In the genomic region with DNA sequence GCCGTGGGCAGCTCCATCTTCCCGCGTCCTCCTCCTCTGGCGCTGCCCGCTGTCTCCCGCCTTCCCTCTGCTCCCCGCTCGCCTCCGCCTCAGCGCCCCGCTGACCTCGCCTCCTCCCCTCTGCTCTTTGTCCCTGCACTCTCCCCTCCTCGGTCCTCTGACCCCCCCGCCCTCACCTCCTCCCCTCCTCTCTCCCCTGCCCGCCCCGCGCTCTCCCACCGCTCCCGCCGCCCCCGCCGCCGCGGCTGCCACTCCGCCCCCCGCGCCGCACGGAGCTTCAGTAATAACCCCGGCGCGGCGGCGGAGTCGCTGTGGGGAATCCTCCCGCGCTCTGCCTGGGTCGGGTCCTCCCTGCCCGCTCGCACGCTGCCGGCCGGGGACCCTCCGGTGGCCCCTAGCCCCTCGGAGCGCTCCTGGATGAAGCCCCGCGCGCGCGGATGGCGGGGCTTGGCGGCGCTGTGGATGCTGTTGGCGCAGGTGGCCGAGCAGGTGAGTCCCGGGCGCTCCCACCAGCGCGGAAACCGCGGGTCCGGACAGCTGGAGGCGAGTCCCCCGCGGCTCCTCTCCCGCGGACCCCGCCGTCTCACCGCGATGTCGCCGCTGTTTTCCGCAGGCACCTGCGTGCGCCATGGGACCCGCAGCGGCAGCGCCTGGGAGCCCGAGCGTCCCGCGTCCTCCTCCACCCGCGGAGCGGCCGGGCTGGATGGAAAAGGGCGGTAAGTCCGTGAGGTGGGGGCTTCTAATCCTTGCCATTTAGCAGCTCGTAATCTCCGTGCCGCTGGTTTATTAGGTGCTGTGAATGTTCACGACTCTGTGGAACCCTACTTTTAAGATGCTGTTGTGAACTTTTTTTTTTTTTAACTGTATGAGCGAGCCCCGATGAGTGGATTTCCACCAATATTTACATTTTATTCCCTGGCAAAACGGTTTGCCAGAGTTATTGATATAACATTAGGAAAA, we compare ENCODE assay signal across 9 cellular contexts. TPM values are rescaled to one million over a fixed set of nuclear protein-coding genes. Genes with fewer than 3 reads are reported as not detected.
DNase-seq lines count a peak whose midpoint lies in the region; FAIRE-seq and TF ChIP-seq lines count a peak whose summit lies in the region.
"Had no signal": no experiment of that assay in that cellular context is flagged by ENCODE, and none has a peak within 500 bp of the region (broad histone marks: within the 10 kb centered on the region; RNA-seq: fewer than 3 reads in every experiment).

ADAMTS16 (plus strand) TSS at position 280 of the 960 bp plus-strand sequence; CDS start at position 418, 138 bp downstream.

- peaks cover 23% of the 10 kb centered on the region for H3K36me3 Mint-ChIP-seq in progenitor cell of endocrine pancreas (ENCODE audit: insufficient read depth)

- H3K4me3 Mint-ChIP-seq in progenitor cell of endocrine pancreas (ENCODE audit: low read depth): peak within 1 kb of the TSS; percentile 86

- H3K27me3 Mint-ChIP-seq in progenitor cell of endocrine pancreas: no peaks in the 10 kb centered on the region

- TF ChIP-seq CTCF in progenitor cell of endocrine pancreas (IDR thresholded peaks at IDR 0.05; ENCODE audit: unreplicated experiment): no peak

- peaks cover 28% of the 10 kb centered on the region for H3K4me1 Mint-ChIP-seq in progenitor cell of endocrine pancreas (ENCODE audit: low read depth)

- H3K27ac Mint-ChIP-seq in progenitor cell of endocrine pancreas: peak within 1 kb of the TSS; percentile 76

- DNase-seq in ELR (ENCODE audit: low read depth) (peak; percentile 19), NCI-H345 treated with DMSO at 0.1 percent for 48 hours (lab: John Stamatoyannopoulos, UW; ENCODE audit: unreplicated experiment) (peak; percentile 17), frontal cortex (ENCODE audit: low spot score in 2 of 2) (peak; percentile 34 to 46), progenitor cell of endocrine pancreas (ENCODE audit: low spot score, unreplicated experiment) (peak; percentile 55), HUDEP-2 (lab: John Stamatoyannopoulos, UW; ENCODE audit: unreplicated experiment in 76 of 76) (no peak), Kasumi-1 (lab: John Stamatoyannopoulos, UW) (no peak), NCI-H146 treated with DMSO at 0.1 percent for 48 hours (lab: John Stamatoyannopoulos, UW; ENCODE audit: unreplicated experiment) (no peak), NCI-H2171 (lab: John Stamatoyannopoulos, UW) (no peak)
- DNase-seq: activated naive CD4-positive, alpha-beta T cell treated with Interleukin-2 at 50 U/mL for 16 hours had no signal

- H3K9me3 Mint-ChIP-seq in progenitor cell of endocrine pancreas (ENCODE audit: low read depth): peaks cover 9% of the 10 kb centered on the region

- no peak for FAIRE-seq in frontal cortex (lab: Jason Lieb, UNC)

RNA-seq across cellular contexts. Expression of gene ADAMTS16, which starts in this region (rescaled TPM):
- total RNA-seq in frontal cortex: 3.7 TPM
- 33.1 and 40.7 TPM in 2 replicates for total RNA-seq in progenitor cell of endocrine pancreas

Comparison
In these comparisons a context has a peak if more than half of its experiments do, and no peak if none do; other contexts are left out.
1. DNase-seq: peak in ELR (single experiment), NCI-H345 treated with DMSO at 0.1 percent for 48 hours (single experiment), frontal cortex (2 of 2) and progenitor cell of endocrine pancreas (single experiment); none in HUDEP-2 (0 of 76), Kasumi-1 (0 of 2), NCI-H146 treated with DMSO at 0.1 percent for 48 hours (single experiment) and NCI-H2171 (single experiment).